ENCODE assay signal across 14 cellular contexts in the genomic region with DNA sequence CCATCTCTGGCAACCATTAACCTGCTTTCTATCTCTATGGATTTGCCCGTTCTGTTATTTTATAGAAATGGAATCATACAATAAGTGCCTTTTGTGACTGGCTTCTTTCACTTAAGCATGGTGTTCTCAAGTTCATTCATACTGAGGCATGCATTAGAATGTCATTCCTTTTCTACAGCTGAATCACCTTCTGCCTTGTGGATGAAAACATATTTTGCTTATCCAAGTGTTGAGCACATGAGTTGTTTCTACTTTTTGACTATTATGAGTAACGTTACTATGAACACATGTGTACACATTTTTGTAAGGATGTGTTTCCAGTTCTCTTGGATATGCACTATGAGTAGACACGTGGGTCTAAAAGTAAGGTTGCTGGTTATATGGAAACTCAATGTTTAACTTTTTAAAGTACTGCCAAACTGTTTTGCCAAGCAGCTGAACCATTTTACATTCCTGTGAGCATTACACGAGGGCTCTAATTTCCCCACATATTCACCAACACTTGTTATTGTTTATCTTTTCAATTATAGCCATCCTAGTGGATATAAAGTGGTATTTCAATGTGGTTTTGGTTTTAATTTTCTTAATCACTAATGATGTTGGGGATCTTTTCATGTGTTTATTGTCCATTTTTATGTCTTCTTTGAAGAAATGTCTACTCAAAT.
"Had no signal": no experiment of that assay in that cellular context is flagged by ENCODE, and none has a peak within 500 bp of the region (broad histone marks: within the 10 kb centered on the region; RNA-seq: fewer than 3 reads in every experiment).

No MANE protein-coding gene starts in this region.

- H3K9me3 ChIP-seq: gastroesophageal sphincter had no signal

- H3K27ac ChIP-seq: gastroesophageal sphincter, upper lobe of left lung had no signal

- H3K27me3 ChIP-seq: upper lobe of left lung had no signal

- H3K4me1 ChIP-seq: gastroesophageal sphincter had no signal

- H3K4me3 ChIP-seq: gastroesophageal sphincter, upper lobe of left lung had no signal

- ATAC-seq: gastroesophageal sphincter; left ventricle myocardium superior; natural killer cell; right cardiac atrium; stimulated activated naive CD8-positive, alpha-beta T cell treated with anti-CD3 and anti-CD28 coated beads, Interleukin-15, amount 100 ng/mL, for 72 hours had no signal

- DNase-seq: activated CD4-positive, alpha-beta T cell treated with anti-CD3 and anti-CD28 coated beads, Interleukin-2, amount 50 U/mL, for 1 hour; activated CD4-positive, CD25-positive, alpha-beta regulatory T cell; activated naive CD4-positive, alpha-beta T cell treated with anti-CD3 and anti-CD28 coated beads, Interleukin-2, amount 10 ng/mL, durations not matched to agents 7 days and 5 days; activated T-cell treated with anti-CD3 and anti-CD28 coated beads for 4 hours; central memory CD4-positive, alpha-beta T cell; cortex of kidney; effector CD4-positive, alpha-beta T cell; left ventricle myocardium superior; mesendoderm; natural killer cell; right cardiac atrium; stimulated activated naive CD8-positive, alpha-beta T cell treated with anti-CD3 and anti-CD28 coated beads, Interleukin-15, amount 100 ng/mL, for 72 hours; upper lobe of left lung had no signal

- H3K36me3 ChIP-seq: gastroesophageal sphincter, upper lobe of left lung had no signal
